Comparison of ENCODE assay signal across 1 cellular context in genomic region chr2:177393381-177393780, GRCh38.
TF ChIP-seq lines count a peak whose summit lies in the region.

No MANE protein-coding gene starts in this region.

TF ChIP-seq in A549, 52 proteins besides CTCF, POLR2A, EP300 and RAD21 (continued from another document):
- TF ChIP-seq USF2 (IDR thresholded peaks at IDR 0.05) (no peak), TFCP2L1 (CRISPR knock-in tag; IDR thresholded peaks at IDR 0.05) (no peak), HES2 (IDR thresholded peaks at IDR 0.05) (no peak), KDM5A (IDR thresholded peaks at IDR 0.05) (no peak), SMC3 (IDR thresholded peaks at IDR 0.05) (no peak), E2F6 (IDR thresholded peaks at IDR 0.05; ENCODE audit: borderline replicate concordance, low read depth) (no peak)
TF ChIP-seq in A549: peak in this region for 0.
